8 cellular contexts compared by ENCODE assay signal in genomic region chr16:21532996-21533395, GRCh38.
DNase-seq lines count a peak whose midpoint lies in the region; ATAC-seq, FAIRE-seq and TF ChIP-seq lines count a peak whose summit lies in the region.
"Not testable (repeated sequence)": the region's sequence is repeated elsewhere in the genome, so short reads cannot be mapped to it uniquely, and the experiment has no call there.

No MANE protein-coding gene starts in this region.

- 80% methylated on average over 7 of the region's 7 CpGs for WGBS in HepG2 (ENCODE audit: low lambda C conversion rate)

- not testable (repeated sequence) for H2AFZ ChIP-seq in HepG2 (ENCODE audit: low read length); osteoblast (ENCODE audit: low read length)

- not testable (repeated sequence) for H3K27ac Mint-ChIP-seq in chondrocyte (ENCODE audit: unreplicated experiment); stimulated activated effector memory CD8-positive, alpha-beta T cell treated with anti-CD3 and anti-CD28 coated beads, Interleukin-12 subunit alpha, Interleukin-12 subunit beta, amount 100 ng/mL, for 72 hours

- not testable (repeated sequence) for H3K36me3 Mint-ChIP-seq in chondrocyte (ENCODE audit: low read depth); stimulated activated effector memory CD8-positive, alpha-beta T cell treated with anti-CD3 and anti-CD28 coated beads, Interleukin-12 subunit alpha, Interleukin-12 subunit beta, amount 100 ng/mL, for 72 hours

- not testable (repeated sequence) for H3K4me1 Mint-ChIP-seq in chondrocyte (ENCODE audit: low read depth); stimulated activated effector memory CD8-positive, alpha-beta T cell treated with anti-CD3 and anti-CD28 coated beads, Interleukin-12 subunit alpha, Interleukin-12 subunit beta, amount 100 ng/mL, for 72 hours

- not testable (repeated sequence) for H3K27ac ChIP-seq in HepG2 (ENCODE audit: extremely low read length, insufficient read depth, low read length); osteoblast (ENCODE audit: low read depth, low read length); upper lobe of right lung

- not testable (repeated sequence) for H4K20me1 ChIP-seq in HepG2 (ENCODE audit: insufficient read depth, low read length); osteoblast (ENCODE audit: insufficient read depth, low read length)

- not testable (repeated sequence) for H3K79me2 ChIP-seq in HepG2 (ENCODE audit: insufficient read depth, low read length); osteoblast (ENCODE audit: insufficient read depth, low read length)

- H3K36me3 ChIP-seq in HepG2 (replicated peaks in 1 of 2; ENCODE audit: control insufficient read depth in 1 of 2, insufficient read depth in 2 of 2, low read length in 2 of 2); osteoblast (ENCODE audit: insufficient read depth, low read length); upper lobe of right lung: not testable (repeated sequence)

- intact Hi-C loops in Right ventricle myocardium inferior (cut with DNase I); left cardiac atrium (cut with DNase I); HepG2 (cut with micrococcal nuclease; ENCODE audit: unreplicated experiment); upper lobe of right lung (cut with DNase I): not testable (repeated sequence)

- TF ChIP-seq EP300 in HepG2 (IDR thresholded peaks at IDR 0.05; ENCODE audit: low read depth in 2 of 2, low read length in 2 of 2); HepG2 (CRISPR knock-in tag; IDR thresholded peaks at IDR 0.05; ENCODE audit: borderline replicate concordance): not testable (repeated sequence)

- FAIRE-seq in HepG2 (lab: Jason Lieb, UNC) = not testable (repeated sequence)

- TF ChIP-seq POLR2A in HepG2 (IDR thresholded peaks at IDR 0.05; ENCODE audit: insufficient read depth in 1 of 2, low read depth in 2 of 2, low read length in 2 of 2) = not testable (repeated sequence)

- not testable (repeated sequence) for H3K4me3 Mint-ChIP-seq in chondrocyte (ENCODE audit: unreplicated experiment); stimulated activated effector memory CD8-positive, alpha-beta T cell treated with anti-CD3 and anti-CD28 coated beads, Interleukin-12 subunit alpha, Interleukin-12 subunit beta, amount 100 ng/mL, for 72 hours

- not testable (repeated sequence) for BruUV-seq in HepG2 (replicated peaks; lab: Mats Ljungman, UMichigan)

- POLR2A ChIA-PET in HepG2 (lab: Yijun Ruan, JAX) = not testable (repeated sequence)

- H3K9me3 ChIP-seq in HepG2 (ENCODE audit: low read length); osteoblast (ENCODE audit: low read depth, low read length); upper lobe of right lung: not testable (repeated sequence)

- not testable (repeated sequence) for TF ChIP-seq CTCF in chondrocyte (IDR thresholded peaks at IDR 0.05); HepG2 (CRISPR knock-in tag; IDR thresholded peaks at IDR 0.05); osteoblast (IDR thresholded peaks at IDR 0.05; ENCODE audit: extremely low read depth, low read depth, low read length); upper lobe of right lung (IDR thresholded peaks at IDR 0.05)

- CTCF ChIA-PET in HepG2 (lab: Yijun Ruan, JAX; ENCODE audit: low intra/inter-chr PET ratio, low total read pairs) = not testable (repeated sequence)

- not testable (repeated sequence) for TF ChIP-seq RAD21 in HepG2 (CRISPR knock-in tag; IDR thresholded peaks at IDR 0.05)

- H3K9me3 Mint-ChIP-seq in chondrocyte (ENCODE audit: low read depth); stimulated activated effector memory CD8-positive, alpha-beta T cell treated with anti-CD3 and anti-CD28 coated beads, Interleukin-12 subunit alpha, Interleukin-12 subunit beta, amount 100 ng/mL, for 72 hours: not testable (repeated sequence)

- peak; percentile 54 for DNase-seq in chondrocyte (ENCODE audit: low spot score)
- peak; percentile 69 for DNase-seq in Right ventricle myocardium inferior (ENCODE audit: missing footprints)
- peak; percentile 7 for DNase-seq in left cardiac atrium
- not testable (repeated sequence) for DNase-seq in HepG2 (ENCODE audit: low spot score); stimulated activated effector memory CD8-positive, alpha-beta T cell treated with anti-CD3 and anti-CD28 coated beads, Interleukin-12 subunit alpha, Interleukin-12 subunit beta, amount 100 ng/mL, for 72 hours (ENCODE audit: low spot score in 2 of 2); stimulated activated naive CD8-positive, alpha-beta T cell treated with anti-CD3 and anti-CD28 coated beads, Interleukin-15, Interleukin-2, amounts not matched to agents 100 U/mL and 50 U/mL, for 24 hours; upper lobe of right lung
- peak; percentile 18 for DNase-seq in osteoblast (ENCODE audit: insufficient read length, low spot score, missing footprints)

- in situ Hi-C loops in HepG2 (cut with HindIII; ENCODE audit: extremely low pct_ligation_motif_present, low pct_unique_long_range_greater_than_20kb) = not testable (repeated sequence)

- H3K27me3 Mint-ChIP-seq in chondrocyte (ENCODE audit: low read depth) = not testable (repeated sequence)

- not testable (repeated sequence) for H3K4me2 ChIP-seq in HepG2 (ENCODE audit: low read depth, low read length); osteoblast (ENCODE audit: insufficient read depth, low read length)

- ATAC-seq in Right ventricle myocardium inferior, left cardiac atrium: not testable (repeated sequence)
- ATAC-seq in HepG2 (peak; percentile 12; the same call in 2 of the 3 replicates), upper lobe of right lung (peak; percentile 8)
- peak; percentile 14 for ATAC-seq in stimulated activated effector memory CD8-positive, alpha-beta T cell treated with anti-CD3 and anti-CD28 coated beads, Interleukin-12 subunit alpha, Interleukin-12 subunit beta, amount 100 ng/mL, for 72 hours
- peak; percentile 15 for ATAC-seq in stimulated activated naive CD8-positive, alpha-beta T cell treated with anti-CD3 and anti-CD28 coated beads, Interleukin-15, Interleukin-2, amounts not matched to agents 100 U/mL and 50 U/mL, for 24 hours

- not testable (repeated sequence) for H3K27me3 ChIP-seq in HepG2 (ENCODE audit: control insufficient read depth in 1 of 2, insufficient read depth in 2 of 2, low read length in 2 of 2); osteoblast (ENCODE audit: insufficient read depth, low read length); upper lobe of right lung

- H3K9ac ChIP-seq in HepG2 (ENCODE audit: insufficient read depth, low read depth, low read length) = not testable (repeated sequence)

- peaks cover 20% of the 10 kb centered on the region for H3K4me1 ChIP-seq in HepG2 (ENCODE audit: insufficient read depth, low read length)
- H3K4me1 ChIP-seq in osteoblast (ENCODE audit: insufficient read depth, low read length); upper lobe of right lung: not testable (repeated sequence)

- not testable (repeated sequence) for H3K4me3 ChIP-seq in HepG2 (replicated peaks in 1 of 3; ENCODE audit: insufficient read depth in 1 of 3, low read depth in 2 of 3, low read length in 3 of 3); osteoblast (ENCODE audit: insufficient read depth, low read length); upper lobe of right lung
